In genomic region chr11:12773591-12773990, GRCh38 we compare ENCODE assay signal across 16 cellular contexts.
DNase-seq lines count a peak whose midpoint lies in the region; ATAC-seq, FAIRE-seq and TF ChIP-seq lines count a peak whose summit lies in the region.
"Had no signal": no experiment of that assay in that cellular context is flagged by ENCODE, and none has a peak within 500 bp of the region (broad histone marks: within the 10 kb centered on the region; RNA-seq: fewer than 3 reads in every experiment).

No MANE protein-coding gene starts in this region.

- H3K4me3 Mint-ChIP-seq in H9 = no peak overlapping the region; a peak in 1 of 5 replicates
- no peak overlapping the region for H3K4me3 Mint-ChIP-seq in astrocyte (ENCODE audit: unreplicated experiment)
- H3K4me3 Mint-ChIP-seq in nephron = no peak overlapping the region
- no peak overlapping the region for H3K4me3 Mint-ChIP-seq in type B pancreatic cell
- H3K4me3 Mint-ChIP-seq: CD4-positive, alpha-beta memory T cell had no signal

- H2AFZ ChIP-seq in H9 (ENCODE audit: low read length) (no peak overlapping the region), astrocyte (ENCODE audit: low read depth, low read length) (no peak overlapping the region)

- peaks cover 15% of the 10 kb centered on the region; the same call in 1 of the 2 replicates for H3K4me1 ChIP-seq in H9 (ENCODE audit: insufficient read depth, low read length)
- peaks cover 49% of the 10 kb centered on the region for H3K4me1 ChIP-seq in astrocyte (ENCODE audit: insufficient read depth, low read length)

- no peak overlapping the region for H3K4me3 ChIP-seq in astrocyte (ENCODE audit: insufficient read depth, low read depth, low read length)
- H3K4me3 ChIP-seq: BLaER1, SK-N-MC had no signal

- no peak overlapping the region for H2BK120ac ChIP-seq in H9 (ENCODE audit: low read depth, low read length, poor library complexity, severe bottlenecking)

- H3K79me1 ChIP-seq in H9 (ENCODE audit: insufficient read depth, low read depth, low read length, poor library complexity, severe bottlenecking) = peaks cover 3% of the 10 kb centered on the region

- H4K8ac ChIP-seq in H9 (replicated peaks; ENCODE audit: insufficient read length, low read depth, low read length) = no peak overlapping the region

- no peak overlapping the region for H3K56ac ChIP-seq in H9 (ENCODE audit: insufficient read length, low read depth, low read length)

- no peaks in the 10 kb centered on the region for H3K9me3 ChIP-seq in H9 (ENCODE audit: control insufficient read depth, low read depth, low read length)
- H3K9me3 ChIP-seq in astrocyte (ENCODE audit: insufficient read depth, low read depth, low read length) = no peaks in the 10 kb centered on the region
- H3K9me3 ChIP-seq: BLaER1 had no signal

- H4K91ac ChIP-seq in H9 (ENCODE audit: insufficient read length, low read depth, low read length) = no peak overlapping the region

- no peaks in the 10 kb centered on the region for H3K27me3 Mint-ChIP-seq in H9 (ENCODE audit: low read depth)
- no peaks in the 10 kb centered on the region for H3K27me3 Mint-ChIP-seq in astrocyte (ENCODE audit: low read depth, unreplicated experiment)
- H3K27me3 Mint-ChIP-seq in nephron (ENCODE audit: low read depth) = no peaks in the 10 kb centered on the region
- no peaks in the 10 kb centered on the region for H3K27me3 Mint-ChIP-seq in type B pancreatic cell

- H3K27ac Mint-ChIP-seq in H9 (peak overlapping the region; percentile 5 to 49 (median 27); a peak in 5 of 7 replicates), astrocyte (ENCODE audit: unreplicated experiment) (peak overlapping the region; percentile 6), nephron (peak overlapping the region; percentile 2 to 35 (median 2)), type B pancreatic cell (peak overlapping the region; percentile 7)
- H3K27ac Mint-ChIP-seq: CD4-positive, alpha-beta memory T cell had no signal

- H2BK15ac ChIP-seq in H9 (ENCODE audit: low read depth, low read length) = no peak overlapping the region

- no peak overlapping the region for H4K5ac ChIP-seq in H9 (ENCODE audit: insufficient read length, low read depth, low read length)

- H3K36me3 Mint-ChIP-seq in H9 (ENCODE audit: insufficient read depth in 1 of 3, low read depth in 3 of 3) (peaks cover 0 to 4% (median 2%) of the 10 kb centered on the region in 3 experiments; a peak in 2 of 7 replicates), astrocyte (ENCODE audit: low read depth, unreplicated experiment) (peaks cover 2% of the 10 kb centered on the region), nephron (ENCODE audit: low read depth) (peaks cover 16% of the 10 kb centered on the region), type B pancreatic cell (peaks cover 34% of the 10 kb centered on the region)
- H3K36me3 Mint-ChIP-seq: CD4-positive, alpha-beta memory T cell had no signal

- no peak overlapping the region for H2BK5ac ChIP-seq in H9 (ENCODE audit: insufficient read length, low read length)

- H3K27ac ChIP-seq in H9 (ENCODE audit: insufficient read length, low read depth, low read length) = no peak overlapping the region
- H3K27ac ChIP-seq in astrocyte (ENCODE audit: low read depth, low read length) = no peak overlapping the region
- no peak overlapping the region for H3K27ac ChIP-seq in substantia nigra (ENCODE audit: low read depth, low read length, poor library complexity, severe bottlenecking)
- H3K27ac ChIP-seq: BLaER1, SK-N-MC had no signal

- H3K79me2 ChIP-seq in H9 (ENCODE audit: insufficient read depth, low read length) = peaks cover 14% of the 10 kb centered on the region; the same call in 1 of the 2 replicates
- peaks cover 95% of the 10 kb centered on the region for H3K79me2 ChIP-seq in astrocyte (ENCODE audit: insufficient read depth, low read length)

- H3K14ac ChIP-seq in H9 (ENCODE audit: insufficient read depth, low read length) = no peak overlapping the region

- no peak for ATAC-seq in HG03520 (IDR thresholded peaks at IDR 0.05; ENCODE audit: unreplicated experiment)

- no peak overlapping the region for H3K23ac ChIP-seq in H9 (ENCODE audit: insufficient read length, low read depth, low read length)

- H2AK5ac ChIP-seq in H9 (ENCODE audit: insufficient read length, low read length) = no peak overlapping the region

- no peaks in the 10 kb centered on the region for H3K36me3 ChIP-seq in astrocyte (ENCODE audit: insufficient read depth, low read length)
- H3K36me3 ChIP-seq: BLaER1 had no signal

- H2BK12ac ChIP-seq in H9 (ENCODE audit: insufficient read length, low read depth, low read length) = no peak overlapping the region

- no CpG with 5 or more reads among the region's 2 CpGs for WGBS in H9 (ENCODE audit: extremely low coverage, insufficient read length, low lambda C conversion rate)

- DNase-seq in H9 (no peak), astrocyte (ENCODE audit: low read depth) (no peak), type B pancreatic cell (ENCODE audit: extremely low spot score, unreplicated experiment) (no peak), NCI-H526 (lab: John Stamatoyannopoulos, UW) (no peak), substantia nigra (lab: John Stamatoyannopoulos, UW) (no peak)
- DNase-seq: CD4-positive, alpha-beta memory T cell; HCEC 1CT; MV-4-11; NCI-H1694 treated with DMSO at 0.1 percent for 48 hours; NCI-H774; OCI-M1; SHP77 had no signal

- no peak overlapping the region for H3T11ph ChIP-seq in H9 (ENCODE audit: low read length)

- H3K9ac ChIP-seq in H9 (ENCODE audit: extremely low read depth, insufficient read length, low read length) (no peak overlapping the region), astrocyte (ENCODE audit: low read length) (no peak overlapping the region)
- H3K9ac ChIP-seq: BLaER1 had no signal

- H2BK20ac ChIP-seq in H9 (ENCODE audit: low read depth, low read length, poor library complexity, severe bottlenecking) = no peak overlapping the region

- no peak overlapping the region for H3K4me2 ChIP-seq in H9 (ENCODE audit: insufficient read depth, insufficient read length, low read length)
- H3K4me2 ChIP-seq in astrocyte (ENCODE audit: low read length) = peak overlapping the region; percentile 26
- H3K4me2 ChIP-seq: BLaER1 had no signal

- no peaks in the 10 kb centered on the region for H3K27me3 ChIP-seq in H9 (ENCODE audit: insufficient read depth, low read length)
- no peaks in the 10 kb centered on the region for H3K27me3 ChIP-seq in astrocyte (ENCODE audit: insufficient read depth, low read length)
- H3K27me3 ChIP-seq: BLaER1 had no signal

- no peaks in the 10 kb centered on the region for H3K9me3 Mint-ChIP-seq in H9
- no peaks in the 10 kb centered on the region for H3K9me3 Mint-ChIP-seq in astrocyte (ENCODE audit: unreplicated experiment)
- no peaks in the 10 kb centered on the region for H3K9me3 Mint-ChIP-seq in nephron
- H3K9me3 Mint-ChIP-seq in type B pancreatic cell = peaks cover 5% of the 10 kb centered on the region
- H3K9me3 Mint-ChIP-seq: CD4-positive, alpha-beta memory T cell had no signal

- no peak overlapping the region for H3K18ac ChIP-seq in H9 (ENCODE audit: insufficient read length, low read depth, low read length)

- H3K23me2 ChIP-seq in H9 (ENCODE audit: insufficient read length, low read depth, low read length, poor library complexity, severe bottlenecking) = no peaks in the 10 kb centered on the region

- H3K4ac ChIP-seq in H9 (ENCODE audit: low read depth, low read length) = no peak overlapping the region

- FAIRE-seq in astrocyte (lab: Jason Lieb, UNC) = no peak

- H3K4me1 Mint-ChIP-seq in H9 (peaks cover 36 to 37% of the 10 kb centered on the region in 2 experiments), astrocyte (ENCODE audit: low read depth, unreplicated experiment) (peaks cover 34% of the 10 kb centered on the region), nephron (peaks cover 52% of the 10 kb centered on the region), type B pancreatic cell (ENCODE audit: unreplicated experiment) (peaks cover 47% of the 10 kb centered on the region)

- TF ChIP-seq CTCF in H9 (conservative IDR thresholded peaks at IDR 0.05) (no peak), astrocyte (IDR thresholded peaks at IDR 0.05; ENCODE audit: insufficient read depth, low read depth, low read length) (no peak), nephron (IDR thresholded peaks at IDR 0.05; ENCODE audit: unreplicated experiment in 3 of 3) (no peak), type B pancreatic cell (conservative IDR thresholded peaks at IDR 0.05) (no peak)

- H4K20me1 ChIP-seq in H9 (ENCODE audit: control insufficient read depth, insufficient read depth, insufficient read length) = peaks cover 2% of the 10 kb centered on the region
- peaks cover 71% of the 10 kb centered on the region for H4K20me1 ChIP-seq in astrocyte (ENCODE audit: insufficient read depth, low read length)
- H4K20me1 ChIP-seq: BLaER1 had no signal
